Comparison of ENCODE assay signal across 1 cellular context in genomic region chr3:191387441-191388077, GRCh38.
TF ChIP-seq lines count a peak whose summit lies in the region.

No MANE protein-coding gene starts in this region.

TF ChIP-seq in endothelial cell of umbilical vein, 7 proteins besides CTCF, POLR2A, EP300 and RAD21:
- TF ChIP-seq, protein P1, sequence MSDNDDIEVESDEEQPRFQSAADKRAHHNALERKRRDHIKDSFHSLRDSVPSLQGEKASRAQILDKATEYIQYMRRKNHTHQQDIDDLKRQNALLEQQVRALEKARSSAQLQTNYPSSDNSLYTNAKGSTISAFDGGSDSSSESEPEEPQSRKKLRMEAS (IDR thresholded peaks at IDR 0.05; ENCODE audit: insufficient read depth, insufficient read length), result no peak
- TF ChIP-seq GATA2 (IDR thresholded peaks at IDR 0.05; ENCODE audit: insufficient read depth, insufficient read length, low read depth, low read length), result no peak
- no peak for TF ChIP-seq MYC (IDR thresholded peaks at IDR 0.05; ENCODE audit: low read depth, low read length)
- TF ChIP-seq EZH2 (IDR thresholded peaks at IDR 0.05; ENCODE audit: borderline replicate concordance, low read depth, low read length, severe bottlenecking), result no peak
- no peak for TF ChIP-seq JUN (IDR thresholded peaks at IDR 0.05; ENCODE audit: borderline replicate concordance, insufficient read depth, insufficient read length, low read depth)
- no peak for TF ChIP-seq POLR2AphosphoS5 (IDR thresholded peaks at IDR 0.05; ENCODE audit: insufficient read depth, low read depth, low read length)
- no peak for TF ChIP-seq FOS (IDR thresholded peaks at IDR 0.05; ENCODE audit: borderline replicate concordance, insufficient read depth, low read length)
